Comparison of ENCODE assay signal across 16 cellular contexts in the genomic region with DNA sequence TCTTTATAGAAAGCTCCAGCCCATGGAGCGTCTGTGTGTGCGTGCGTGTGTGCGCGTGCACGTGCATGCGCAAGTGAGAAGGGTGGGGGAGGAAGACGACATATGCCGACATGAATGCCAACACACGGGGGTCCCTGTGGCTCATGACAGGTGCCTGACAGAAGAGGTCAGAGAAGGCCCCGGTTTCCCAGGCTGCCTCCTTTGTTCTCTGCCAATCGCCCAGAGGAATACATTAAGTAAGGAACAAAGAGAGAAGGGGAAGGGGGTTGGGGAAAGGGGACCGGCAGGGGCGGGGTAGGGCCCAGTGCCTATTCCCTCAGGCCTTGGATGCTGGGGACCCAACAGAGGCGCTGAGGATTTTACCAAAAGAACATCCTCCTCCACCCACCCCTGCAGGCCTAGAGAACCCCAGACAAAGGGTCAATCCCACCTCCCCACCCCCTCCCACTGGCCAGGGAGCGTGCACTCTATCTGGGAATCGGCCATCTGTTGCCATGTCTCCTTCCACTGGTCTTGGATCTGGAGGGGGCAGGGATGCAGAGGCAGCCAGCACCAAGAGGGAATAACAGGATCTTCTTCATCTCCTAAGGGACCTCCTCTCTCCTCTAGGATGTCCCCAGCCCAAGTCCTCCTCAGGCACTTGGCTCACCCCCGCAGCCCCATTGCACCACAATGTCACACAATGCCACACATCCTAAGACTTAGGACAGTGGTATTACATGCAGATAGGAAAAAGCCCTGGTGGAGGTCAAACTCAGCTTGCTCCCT. TPM values are rescaled to one million over a fixed set of nuclear protein-coding genes. Genes with fewer than 3 reads are reported as not detected.
DNase-seq lines count a peak whose midpoint lies in the region; ATAC-seq, FAIRE-seq and TF ChIP-seq lines count a peak whose summit lies in the region.
"Had no signal": no experiment of that assay in that cellular context is flagged by ENCODE, and none has a peak within 500 bp of the region (broad histone marks: within the 10 kb centered on the region; RNA-seq: fewer than 3 reads in every experiment).

No MANE protein-coding gene starts in this region.

- no peak for TF ChIP-seq EP300 in transverse colon (IDR thresholded peaks at IDR 0.05; ENCODE audit: low read depth)

- intact Hi-C loops in left ventricle myocardium inferior (cut with micrococcal nuclease), result no loop called here
- intact Hi-C loops in cardiac septum (cut with DNase I), result no loop called here
- intact Hi-C loops in transverse colon (cut with DNase I; ENCODE audit: low total_unique reads), result no loop called here

- no peaks in the 10 kb centered on the region for H3K9me3 Mint-ChIP-seq in central memory CD8-positive, alpha-beta T cell
- H3K9me3 Mint-ChIP-seq: activated naive CD8-positive, alpha-beta T cell treated with anti-CD3 and anti-CD28 coated beads, Interleukin-2, amount 10 ng/mL, durations not matched to agents 7 days and 5 days had no signal

- DNase-seq in left ventricle myocardium inferior (no peak), cardiac septum (ENCODE audit: low spot score) (no peak), transverse colon (no peak), NOMO-1 treated with dmso at 0.1 percent for 144 hours (lab: John Stamatoyannopoulos, UW; ENCODE audit: unreplicated experiment) (no peak), RCC 7860 (ENCODE audit: low spot score) (no peak)
- no peak for DNase-seq in central memory CD8-positive, alpha-beta T cell (ENCODE audit: low spot score in 2 of 2)
- no peak for DNase-seq in activated CD4-positive, alpha-beta T cell treated with anti-CD3 and anti-CD28 coated beads, Interleukin-2, amount 50 U/mL, for 1 hour
- DNase-seq: activated naive CD8-positive, alpha-beta T cell treated with anti-CD3 and anti-CD28 coated beads, Interleukin-2, amount 10 ng/mL, durations not matched to agents 7 days and 5 days; MG63; NCI-H2029; NK-92 treated with Interleukin-12 subunit alpha and Interleukin-12 subunit beta, amount 100 ng/mL, for 24 hours; stimulated activated CD4-positive, alpha-beta T cell treated with anti-CD3 and anti-CD28 coated beads, Interleukin-12 subunit alpha, Interleukin-12 subunit beta, amount 100 ng/mL, for 4 hours had no signal

- no peaks in the 10 kb centered on the region for H3K9me3 ChIP-seq in left ventricle myocardium inferior (replicated peaks)
- H3K9me3 ChIP-seq in mesodermal cell (ENCODE audit: control insufficient read depth, low read length), result no peaks in the 10 kb centered on the region
- no peaks in the 10 kb centered on the region for H3K9me3 ChIP-seq in transverse colon
- H3K9me3 ChIP-seq: MG63, thoracic aorta had no signal

- WGBS in mesodermal cell (ENCODE audit: insufficient coverage in 2 of 2), 2 experiments, result 46% methylated on average over 7 to 12 of the region's 18 CpGs
- WGBS in transverse colon (ENCODE audit: low coverage in 1 of 2), 2 donors, result 85% methylated on average over 18 of the region's 18 CpGs; no CpG with 5 or more reads in 1 of the 2 donors

- peak overlapping the region; percentile 87 for H3K27ac Mint-ChIP-seq in central memory CD8-positive, alpha-beta T cell (ENCODE audit: low read depth)
- H3K27ac Mint-ChIP-seq: activated naive CD8-positive, alpha-beta T cell treated with anti-CD3 and anti-CD28 coated beads, Interleukin-2, amount 10 ng/mL, durations not matched to agents 7 days and 5 days had no signal

- no peak for ATAC-seq in central memory CD8-positive, alpha-beta T cell (replicated peaks; ENCODE audit: extremely low read depth, poor library complexity, severe bottlenecking)
- ATAC-seq: esophagus mucosa had no signal

- in situ Hi-C loops in transverse colon (cut with MboI; ENCODE audit: low pct_ligation_motif_present in 1 of 4, low pct_unique_long_range_greater_than_20kb in 1 of 4, low sequenced_read_pairs in 3 of 4), result no loop called here

- peaks cover 14% of the 10 kb centered on the region for H3K4me1 Mint-ChIP-seq in central memory CD8-positive, alpha-beta T cell

- no peaks in the 10 kb centered on the region for H3K27me3 Mint-ChIP-seq in central memory CD8-positive, alpha-beta T cell
- H3K27me3 Mint-ChIP-seq: activated naive CD8-positive, alpha-beta T cell treated with anti-CD3 and anti-CD28 coated beads, Interleukin-2, amount 10 ng/mL, durations not matched to agents 7 days and 5 days had no signal

- no peak for FAIRE-seq in RCC 7860 (lab: Jason Lieb, UNC)

- H3K36me3 ChIP-seq in left ventricle myocardium inferior (peaks cover 68% of the 10 kb centered on the region), mesodermal cell (ENCODE audit: control insufficient read depth, insufficient read depth, low read length) (peaks cover 53% of the 10 kb centered on the region), transverse colon (peaks cover 0 to 18% (median 7%) of the 10 kb centered on the region in 4 donors)
- H3K36me3 ChIP-seq: MG63 had no signal

- H3K27me3 ChIP-seq in left ventricle myocardium inferior (ENCODE audit: low read depth) (no peaks in the 10 kb centered on the region), transverse colon (no peaks in the 10 kb centered on the region)
- H3K27me3 ChIP-seq: hepatocyte, MG63 had no signal

- peaks cover 85% of the 10 kb centered on the region for H3K4me1 ChIP-seq in left ventricle myocardium inferior
- H3K4me1 ChIP-seq in mesodermal cell (ENCODE audit: control insufficient read depth, insufficient read depth, low read length, poor library complexity, severe bottlenecking), result no peaks in the 10 kb centered on the region
- H3K4me1 ChIP-seq in transverse colon, result peaks cover 20 to 38% (median 27%) of the 10 kb centered on the region in 4 donors

- TF ChIP-seq CTCF in left ventricle myocardium inferior (IDR thresholded peaks at IDR 0.05; ENCODE audit: borderline replicate concordance), result no peak
- TF ChIP-seq CTCF in transverse colon (IDR thresholded peaks at IDR 0.05), result no peak

- H3K4me3 ChIP-seq in left ventricle myocardium inferior (no peak overlapping the region), mesodermal cell (ENCODE audit: extremely low read depth, insufficient read depth, low read length, poor library complexity, severe bottlenecking) (no peak overlapping the region), transverse colon (no peak overlapping the region)
- H3K4me3 ChIP-seq: hepatocyte, MG63, thoracic aorta had no signal

- peaks cover 13% of the 10 kb centered on the region for H3K36me3 Mint-ChIP-seq in central memory CD8-positive, alpha-beta T cell (ENCODE audit: insufficient read depth)

- no peak overlapping the region for H3K4me3 Mint-ChIP-seq in central memory CD8-positive, alpha-beta T cell
- H3K4me3 Mint-ChIP-seq: activated naive CD8-positive, alpha-beta T cell treated with anti-CD3 and anti-CD28 coated beads, Interleukin-2, amount 10 ng/mL, durations not matched to agents 7 days and 5 days had no signal

- H3K27ac ChIP-seq in left ventricle myocardium inferior (replicated peaks) (peak overlapping the region; percentile 92), mesodermal cell (ENCODE audit: low read depth, low read length, severe bottlenecking) (peak overlapping the region; percentile 30), transverse colon (peak overlapping the region in 1 of 4 donors; percentile 97)
- H3K27ac ChIP-seq: hepatocyte, thoracic aorta had no signal

- no peak for TF ChIP-seq POLR2A in transverse colon (IDR thresholded peaks at IDR 0.05)

RNA-seq across cellular contexts. Expression of gene PIK3C2B, which starts 39.4 kb away (rescaled TPM):
- total RNA-seq in left ventricle myocardium inferior, result 18.5 TPM
- total RNA-seq in cardiac septum, result 28.8 TPM
- 15.7 TPM for polyA plus RNA-seq in mesodermal cell (2013, experiment 1 of 2)
- polyA plus RNA-seq in mesodermal cell (2013, experiment 2 of 2), result 11.4 TPM
- 100 to 1,000 TPM in 2 of 4 donors, 10 to 100 TPM in 2; 61.9 to 181 (median 88.8) TPM for total RNA-seq in transverse colon

RNA-seq across cellular contexts. Expression of gene PPP1R15B, which starts 43.6 kb away (rescaled TPM):
- total RNA-seq in left ventricle myocardium inferior, result 20.5 TPM
- total RNA-seq in cardiac septum, result 21.2 TPM
- polyA plus RNA-seq in mesodermal cell (2013, experiment 1 of 2), result 22.3 TPM
- 22.4 TPM for polyA plus RNA-seq in mesodermal cell (2013, experiment 2 of 2)
- total RNA-seq in transverse colon, result 10 to 100 TPM; 30.8 to 74.2 (median 54.5) TPM
